ENCODE assay signal across 21 cellular contexts in the genomic region with DNA sequence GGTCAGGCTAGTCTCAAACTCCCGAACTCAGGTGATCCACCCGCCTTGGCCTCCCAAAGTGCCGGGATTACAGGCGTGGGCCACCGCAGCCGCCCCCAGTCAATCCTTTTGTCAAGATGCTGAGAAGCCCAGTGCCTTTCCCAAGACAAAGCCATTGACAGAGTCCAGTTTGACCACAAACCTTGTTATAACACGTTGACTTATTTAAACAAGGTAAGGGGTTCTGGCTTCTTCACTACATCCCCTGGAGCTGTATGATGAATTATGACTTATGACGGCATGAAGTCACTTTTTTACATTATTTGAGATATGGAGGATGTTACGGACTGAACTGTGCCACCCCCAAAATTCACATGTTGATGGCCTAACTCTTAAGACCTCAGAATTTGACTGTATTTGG. TPM values are rescaled to one million over a fixed set of nuclear protein-coding genes. Genes with fewer than 3 reads are reported as not detected.
DNase-seq lines count a peak whose midpoint lies in the region; ATAC-seq, FAIRE-seq and TF ChIP-seq lines count a peak whose summit lies in the region.
"Had no signal": no experiment of that assay in that cellular context is flagged by ENCODE, and none has a peak within 500 bp of the region (broad histone marks: within the 10 kb centered on the region; RNA-seq: fewer than 3 reads in every experiment).

No MANE protein-coding gene starts in this region.

- no peaks in the 10 kb centered on the region for H3K36me3 Mint-ChIP-seq in endothelial cell (ENCODE audit: low read depth, unreplicated experiment)
- H3K36me3 Mint-ChIP-seq: CD8-positive, alpha-beta T cell had no signal

- H3K36me3 ChIP-seq in mammary epithelial cell (ENCODE audit: insufficient read depth, low read length) (no peaks in the 10 kb centered on the region), bronchial epithelial cell (ENCODE audit: control insufficient read depth, insufficient read depth, low read length) (no peaks in the 10 kb centered on the region)
- H3K36me3 ChIP-seq: BLaER1 treated with 17β-estradiol and CSF1 and Interleukin-3, amounts not matched to agents 10 nM and 100 nM had no signal

- intact Hi-C loops in mammary epithelial cell (cut with micrococcal nuclease): no loop called here

- no peak overlapping the region for H3K27ac Mint-ChIP-seq in endothelial cell (ENCODE audit: unreplicated experiment)
- H3K27ac Mint-ChIP-seq: B cell; CD4-positive, alpha-beta T cell; CD8-positive, alpha-beta T cell had no signal

- 41% methylated on average over 9 of the region's 9 CpGs for WGBS in mammary epithelial cell (ENCODE audit: low coverage, missing lambda C conversion rate)

- H3K9me3 ChIP-seq in mammary epithelial cell (replicated peaks; ENCODE audit: insufficient read depth, low read length): no peaks in the 10 kb centered on the region
- H3K9me3 ChIP-seq: BLaER1 treated with 17β-estradiol and CSF1 and Interleukin-3, amounts not matched to agents 10 nM and 100 nM; Caco-2 had no signal

- peak; percentile 40 for DNase-seq in mammary epithelial cell
- peak; percentile 89 for DNase-seq in bronchial epithelial cell (ENCODE audit: low read depth)
- peak; percentile 74 for DNase-seq in epithelial cell of esophagus (ENCODE audit: low read depth)
- DNase-seq in endothelial cell (ENCODE audit: low spot score): no peak
- DNase-seq: 8988T; ACHN; Caco-2; Calu3; CD4-positive, alpha-beta T cell; CD8-positive, alpha-beta T cell; DMS79 treated with DMSO at 0.1 percent for 48 hours; GF-D8 had no signal

- in situ Hi-C loops in mammary epithelial cell (cut with MboI; ENCODE audit: low sequenced_read_pairs in 2 of 2): loop anchor here (5.0 to 25.0 kb wide), 2 partner anchors 487 to 647 kb away; no protein-coding TSS in a partner anchor

- H3K4me3 ChIP-seq in mammary epithelial cell (replicated peaks in 1 of 3; ENCODE audit: insufficient read depth in 1 of 3, low read depth in 2 of 3, low read length in 3 of 3): no peak overlapping the region
- H3K4me3 ChIP-seq in bronchial epithelial cell (ENCODE audit: low read depth, low read length): no peak overlapping the region
- no peak overlapping the region for H3K4me3 ChIP-seq in epithelial cell of esophagus (ENCODE audit: low read length)
- H3K4me3 ChIP-seq: BLaER1 treated with 17β-estradiol and CSF1 and Interleukin-3, amounts not matched to agents 10 nM and 100 nM had no signal

- H3K4me1 ChIP-seq in mammary epithelial cell (ENCODE audit: insufficient read depth, low read length): peaks cover 13% of the 10 kb centered on the region
- H3K4me1 ChIP-seq: Caco-2 had no signal

- peaks cover 1% of the 10 kb centered on the region for H3K79me2 ChIP-seq in mammary epithelial cell (ENCODE audit: insufficient read depth, low read length)

- peaks cover 2% of the 10 kb centered on the region for H3K27me3 Mint-ChIP-seq in endothelial cell (ENCODE audit: unreplicated experiment)

- no peaks in the 10 kb centered on the region for H4K20me1 ChIP-seq in mammary epithelial cell (ENCODE audit: insufficient read depth, low read length)
- H4K20me1 ChIP-seq: BLaER1 treated with 17β-estradiol and CSF1 and Interleukin-3, amounts not matched to agents 10 nM and 100 nM had no signal

- H2AFZ ChIP-seq in mammary epithelial cell (ENCODE audit: low read depth, low read length): no peak overlapping the region

- CTCF ChIA-PET in mammary epithelial cell (lab: Charles Lee; ENCODE audit: low non-redundant PET): no interaction called here

- no peak overlapping the region for H3K4me2 ChIP-seq in mammary epithelial cell (ENCODE audit: insufficient read depth, low read depth, low read length)
- H3K4me2 ChIP-seq: BLaER1 treated with 17β-estradiol and CSF1 and Interleukin-3, amounts not matched to agents 10 nM and 100 nM had no signal

- TF ChIP-seq CTCF in mammary epithelial cell (conservative IDR thresholded peaks at IDR 0.05 in 1 of 2, IDR thresholded peaks at IDR 0.05 in 1 of 2; ENCODE audit: extremely low read depth in 1 of 2, insufficient read depth in 1 of 2, low read depth in 1 of 2, low read length in 2 of 2): no peak
- TF ChIP-seq CTCF in bronchial epithelial cell (IDR thresholded peaks at IDR 0.05; ENCODE audit: insufficient read depth, low read length, severe bottlenecking): no peak
- TF ChIP-seq CTCF in epithelial cell of esophagus (IDR thresholded peaks at IDR 0.05; ENCODE audit: insufficient read depth, low read depth, low read length, missing control alignments): no peak
- no peak for TF ChIP-seq CTCF in endothelial cell (IDR thresholded peaks at IDR 0.05; ENCODE audit: unreplicated experiment)

- H3K4me1 Mint-ChIP-seq in endothelial cell (ENCODE audit: unreplicated experiment): peaks cover 13% of the 10 kb centered on the region

- no peak overlapping the region for H3K27ac ChIP-seq in mammary epithelial cell (ENCODE audit: insufficient read depth, low read depth, low read length)
- H3K27ac ChIP-seq: BLaER1 treated with 17β-estradiol and CSF1 and Interleukin-3, amounts not matched to agents 10 nM and 100 nM; C4-2B had no signal

- BruUV-seq in mammary epithelial cell (replicated peaks; lab: Mats Ljungman, UMichigan): no TSS peak

- dilution Hi-C loops in mammary epithelial cell (cut with HindIII; ENCODE audit: low sequenced_read_pairs): loop anchor here (25.0 kb wide), 1 partner anchor 497 kb away; no protein-coding TSS in a partner anchor

- H3K4me3 Mint-ChIP-seq in endothelial cell (ENCODE audit: unreplicated experiment): no peak overlapping the region
- H3K4me3 Mint-ChIP-seq: B cell; CD4-positive, alpha-beta T cell; CD8-positive, alpha-beta T cell had no signal

- no peak for ATAC-seq in HG03095 (IDR thresholded peaks at IDR 0.05; ENCODE audit: unreplicated experiment)
- ATAC-seq: CD8-positive, alpha-beta T cell had no signal

- no peak for FAIRE-seq in bronchial epithelial cell (lab: Jason Lieb, UNC)
- FAIRE-seq: A204.1, D721Med, G401.6, GM12891, GM19239 had no signal

- no peaks in the 10 kb centered on the region for H3K9me3 Mint-ChIP-seq in endothelial cell (ENCODE audit: unreplicated experiment)
- H3K9me3 Mint-ChIP-seq: CD4-positive, alpha-beta T cell; CD8-positive, alpha-beta T cell had no signal

- no peak overlapping the region for H3K9ac ChIP-seq in mammary epithelial cell (ENCODE audit: insufficient read depth, low read length)
- H3K9ac ChIP-seq: BLaER1 treated with 17β-estradiol and CSF1 and Interleukin-3, amounts not matched to agents 10 nM and 100 nM had no signal

- H3K27me3 ChIP-seq in mammary epithelial cell (ENCODE audit: insufficient read depth, low read length) (no peaks in the 10 kb centered on the region), bronchial epithelial cell (ENCODE audit: control insufficient read depth, insufficient read depth, low read length) (no peaks in the 10 kb centered on the region)
- H3K27me3 ChIP-seq: BLaER1 treated with 17β-estradiol and CSF1 and Interleukin-3, amounts not matched to agents 10 nM and 100 nM had no signal

RNA-seq across cellular contexts. Expression of a gene that starts 5.8 kb away (rescaled TPM):
- total RNA-seq in mammary epithelial cell (100 to 1,000 TPM; 156 to 174 TPM), bronchial epithelial cell (214 and 489 TPM in 2 replicates), endothelial cell (ENCODE audit: unreplicated experiment) (129 TPM)
- 285 TPM for polyA plus RNA-seq in mammary epithelial cell
- polyA minus RNA-seq in mammary epithelial cell: 7.8 TPM
